In the genomic region with DNA sequence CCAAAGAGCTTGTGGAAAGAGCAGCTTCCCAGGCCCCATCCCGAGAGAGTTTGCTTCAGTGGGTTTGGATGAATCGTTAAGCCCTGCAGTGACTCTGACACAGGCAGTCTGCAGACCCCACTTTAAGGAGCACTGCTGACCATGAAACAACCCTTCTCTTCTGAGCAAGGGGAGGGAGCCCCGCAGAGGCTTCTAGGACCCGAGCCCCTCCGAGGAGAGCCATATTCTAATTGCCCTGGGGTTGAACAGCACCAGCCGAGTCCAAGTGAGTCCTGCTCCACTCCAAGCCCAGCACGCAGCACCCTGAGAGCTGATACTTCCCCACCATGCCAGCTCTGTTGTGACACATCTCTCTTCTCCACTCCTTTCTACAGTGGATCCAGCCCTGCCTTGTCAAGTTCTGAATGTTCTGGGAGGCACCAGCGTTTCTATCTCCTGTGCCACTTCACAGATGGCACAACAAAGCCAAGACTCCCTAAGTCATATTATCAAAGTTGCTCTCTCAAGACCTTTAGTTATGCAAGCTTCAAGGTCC, we compare ENCODE assay signal across 18 cellular contexts. TPM values are rescaled to one million over a fixed set of nuclear protein-coding genes. Genes with fewer than 3 reads are reported as not detected.
DNase-seq lines count a peak whose midpoint lies in the region; ATAC-seq and TF ChIP-seq lines count a peak whose summit lies in the region.
"Had no signal": no experiment of that assay in that cellular context is flagged by ENCODE, and none has a peak within 500 bp of the region (broad histone marks: within the 10 kb centered on the region; RNA-seq: fewer than 3 reads in every experiment).

No MANE protein-coding gene starts in this region.

- H3K36me3 Mint-ChIP-seq in activated naive CD4-positive, alpha-beta T cell treated with anti-CD3 and anti-CD28 coated beads, Interleukin-2, amount 10 ng/mL, durations not matched to agents 7 days and 5 days: no peaks in the 10 kb centered on the region
- H3K36me3 Mint-ChIP-seq: activated naive CD4-positive, alpha-beta T cell treated with anti-CD3 and anti-CD28 coated beads, Interleukin-2, amount 50 U/mL, for 24 hours; neural progenitor cell; type B pancreatic cell had no signal

- H3K4me1 Mint-ChIP-seq in activated naive CD4-positive, alpha-beta T cell treated with anti-CD3 and anti-CD28 coated beads, Interleukin-2, amount 10 ng/mL, durations not matched to agents 7 days and 5 days: peaks cover 9% of the 10 kb centered on the region
- H3K4me1 Mint-ChIP-seq: activated naive CD4-positive, alpha-beta T cell treated with anti-CD3 and anti-CD28 coated beads, Interleukin-2, amount 50 U/mL, for 24 hours had no signal

- no peak overlapping the region for H3K27ac Mint-ChIP-seq in activated naive CD4-positive, alpha-beta T cell treated with anti-CD3 and anti-CD28 coated beads, Interleukin-2, amount 10 ng/mL, durations not matched to agents 7 days and 5 days
- H3K27ac Mint-ChIP-seq: activated naive CD4-positive, alpha-beta T cell treated with anti-CD3 and anti-CD28 coated beads, Interleukin-2, amount 50 U/mL, for 24 hours had no signal

- ATAC-seq in HG02588 (IDR thresholded peaks at IDR 0.05; ENCODE audit: unreplicated experiment): no peak
- no peak for ATAC-seq in HG03175 (IDR thresholded peaks at IDR 0.05; ENCODE audit: unreplicated experiment)
- ATAC-seq in GM21360 (IDR thresholded peaks at IDR 0.05; ENCODE audit: unreplicated experiment): no peak

- CTCF ChIA-PET in RWPE1 (lab: Yijun Ruan, JAX): interaction anchor here (0.8 to 7.6 kb wide), 9 partner anchors 9 to 104 kb away, joined by 3 to 77 read pairs (median 5); a partner anchor contains a TSS
- CTCF ChIA-PET in activated naive CD4-positive, alpha-beta T cell treated with anti-CD3 and anti-CD28 coated beads, Interleukin-2, amount 10 ng/mL, durations not matched to agents 7 days and 5 days (lab: Charles Lee): interaction anchor here (0.5 to 17.7 kb wide), 5 partner anchors 9 to 173 kb away, joined by 3 to 184 read pairs (median 6); a partner anchor contains a TSS

- H3K4me1 ChIP-seq in duodenal mucosa (ENCODE audit: control insufficient read depth in 1 of 2, insufficient read depth in 2 of 2, low read length in 2 of 2) (peaks cover 60% of the 10 kb centered on the region in 2 donors), muscle layer of colon (ENCODE audit: insufficient read depth, low read length) (peaks cover 83% of the 10 kb centered on the region)

- H3K27me3 Mint-ChIP-seq in activated naive CD4-positive, alpha-beta T cell treated with anti-CD3 and anti-CD28 coated beads, Interleukin-2, amount 10 ng/mL, durations not matched to agents 7 days and 5 days: peaks cover 51% of the 10 kb centered on the region

- TF ChIP-seq CTCF in RWPE1 (conservative IDR thresholded peaks at IDR 0.05; ENCODE audit: low read depth): no peak

- H3K27me3 ChIP-seq in duodenal mucosa (ENCODE audit: control insufficient read depth in 1 of 2, insufficient read depth in 2 of 2, low read length in 2 of 2): no peaks in the 10 kb centered on the region
- no peaks in the 10 kb centered on the region for H3K27me3 ChIP-seq in muscle layer of colon (ENCODE audit: control insufficient read depth in 1 of 2, insufficient read depth in 2 of 2, low read length in 2 of 2)

- POLR2A ChIA-PET in RWPE1 (lab: Yijun Ruan, JAX; ENCODE audit: low non-redundant PET): no interaction called here

- H3K27ac ChIP-seq in RWPE1: peak overlapping the region; percentile 100
- H3K27ac ChIP-seq in duodenal mucosa (ENCODE audit: low read depth, low read length): peak overlapping the region; percentile 59
- no peak overlapping the region for H3K27ac ChIP-seq in muscle layer of colon (ENCODE audit: low read depth, low read length)
- peak overlapping the region; percentile 38 for H3K27ac ChIP-seq in temporal lobe (ENCODE audit: low read depth, low read length)
- H3K27ac ChIP-seq: neural progenitor cell, SK-N-MC had no signal

- H3K9ac ChIP-seq in duodenal mucosa (ENCODE audit: low read depth in 1 of 2, low read length in 2 of 2) (peak overlapping the region; percentile 53 to 57), muscle layer of colon (ENCODE audit: low read length) (peak overlapping the region; percentile 33)
- H3K9ac ChIP-seq: neural progenitor cell had no signal

- peak overlapping the region in 1 of 2 donors; percentile 20 for H3K4me3 ChIP-seq in duodenal mucosa (ENCODE audit: low read depth in 1 of 2, low read length in 2 of 2)
- no peak overlapping the region for H3K4me3 ChIP-seq in muscle layer of colon (ENCODE audit: low read depth in 1 of 2, low read length in 2 of 2)
- H3K4me3 ChIP-seq: lung, neural progenitor cell, SK-N-MC had no signal

- H3K36me3 ChIP-seq in duodenal mucosa (ENCODE audit: control insufficient read depth in 1 of 2, insufficient read depth in 2 of 2, low read length in 2 of 2): no peaks in the 10 kb centered on the region
- no peaks in the 10 kb centered on the region for H3K36me3 ChIP-seq in muscle layer of colon (ENCODE audit: insufficient read depth, low read length)
- H3K36me3 ChIP-seq: neural progenitor cell had no signal

- H3K9me3 Mint-ChIP-seq in activated naive CD4-positive, alpha-beta T cell treated with anti-CD3 and anti-CD28 coated beads, Interleukin-2, amount 10 ng/mL, durations not matched to agents 7 days and 5 days: no peaks in the 10 kb centered on the region
- H3K9me3 Mint-ChIP-seq: activated naive CD4-positive, alpha-beta T cell treated with anti-CD3 and anti-CD28 coated beads, Interleukin-2, amount 50 U/mL, for 24 hours; endodermal cell; type B pancreatic cell had no signal

- no peak overlapping the region for H3K4me3 Mint-ChIP-seq in activated naive CD4-positive, alpha-beta T cell treated with anti-CD3 and anti-CD28 coated beads, Interleukin-2, amount 10 ng/mL, durations not matched to agents 7 days and 5 days
- H3K4me3 Mint-ChIP-seq: activated naive CD4-positive, alpha-beta T cell treated with anti-CD3 and anti-CD28 coated beads, Interleukin-2, amount 50 U/mL, for 24 hours; endodermal cell had no signal

- no peaks in the 10 kb centered on the region for H3K9me3 ChIP-seq in duodenal mucosa (ENCODE audit: control insufficient read depth in 1 of 2, low read length in 2 of 2)
- no peaks in the 10 kb centered on the region for H3K9me3 ChIP-seq in muscle layer of colon (ENCODE audit: low read length)

- no peak for DNase-seq in RWPE1 (ENCODE audit: low spot score)
- no peak for DNase-seq in activated naive CD4-positive, alpha-beta T cell treated with anti-CD3 and anti-CD28 coated beads, Interleukin-2, amount 10 ng/mL, durations not matched to agents 7 days and 5 days
- DNase-seq: activated CD4-positive, alpha-beta T cell treated with anti-CD3 and anti-CD28 coated beads for 4 hours; stimulated activated CD4-positive, alpha-beta T cell treated with anti-CD3 and anti-CD28 coated beads, Interleukin-4, amount 100 ng/mL, for 4 hours had no signal

RNA-seq across cellular contexts. Expression of a gene that starts 10.4 kb away (rescaled TPM):
- total RNA-seq in temporal lobe: 0.74 TPM

RNA-seq across cellular contexts. Expression of a gene that starts 24.6 kb away (rescaled TPM):
- total RNA-seq in temporal lobe: not detected
- total RNA-seq: endodermal cell, HT1080, lung, sciatic nerve had no signal

RNA-seq across cellular contexts. Expression of a gene that starts 30.5 kb away (rescaled TPM):
- total RNA-seq in temporal lobe: 3.0 TPM

RNA-seq across cellular contexts. Expression of a gene that starts 36.8 kb away (rescaled TPM):
- total RNA-seq in temporal lobe: 4.7 TPM

RNA-seq across cellular contexts. Expression of a gene that starts 51.8 kb away (rescaled TPM):
- 21.4 TPM for total RNA-seq in temporal lobe
- total RNA-seq: HT1080 had no signal
